ENCODE assay signal across 16 cellular contexts in genomic region chr9:134597041-134597913, GRCh38. TPM values are rescaled to one million over a fixed set of nuclear protein-coding genes. Genes with fewer than 3 reads are reported as not detected.
DNase-seq lines count a peak whose midpoint lies in the region; ATAC-seq and TF ChIP-seq lines count a peak whose summit lies in the region.
"Had no signal": no experiment of that assay in that cellular context is flagged by ENCODE, and none has a peak within 500 bp of the region (broad histone marks: within the 10 kb centered on the region; RNA-seq: fewer than 3 reads in every experiment).

No MANE protein-coding gene starts in this region.

- H3K4me3 ChIP-seq in MM.1S (ENCODE audit: low read length): no peak overlapping the region
- no peak overlapping the region for H3K4me3 ChIP-seq in coronary artery
- H3K4me3 ChIP-seq in stomach: no peak overlapping the region
- H3K4me3 ChIP-seq: transverse colon had no signal

- no peak for TF ChIP-seq EP300 in stomach (IDR thresholded peaks at IDR 0.05)

- no peak overlapping the region for H2AFZ ChIP-seq in MM.1S (ENCODE audit: low read length)

- no peaks in the 10 kb centered on the region for H3K9me3 ChIP-seq in MM.1S (replicated peaks; ENCODE audit: insufficient read depth, low read length)
- H3K9me3 ChIP-seq in stomach: peaks cover 0 to 9% (median 0%) of the 10 kb centered on the region in 4 donors
- H3K9me3 ChIP-seq: transverse colon had no signal

- no peaks in the 10 kb centered on the region for H3F3A ChIP-seq in MM.1S (ENCODE audit: insufficient read depth, low read length)

- no peak for TF ChIP-seq POLR2A in stomach (IDR thresholded peaks at IDR 0.05)

- no peaks in the 10 kb centered on the region for H3K4me1 ChIP-seq in MM.1S (ENCODE audit: low read length)
- no peaks in the 10 kb centered on the region for H3K4me1 ChIP-seq in stomach

- WGBS in stomach, 5 donors: 86 to 90% (median 87%) methylated on average over 25 of the region's 25 CpGs

- H3K27me3 ChIP-seq in MM.1S (replicated peaks; ENCODE audit: insufficient read depth, low read length): peaks cover 89% of the 10 kb centered on the region
- H3K27me3 ChIP-seq in stomach: peaks cover 0 to 42% (median 11%) of the 10 kb centered on the region in 3 donors
- H3K27me3 ChIP-seq: transverse colon had no signal

- intact Hi-C loops in sciatic nerve (cut with DNase I) (no loop called here), stomach (cut with DNase I; ENCODE audit: low total_unique reads) (no loop called here)

- ATAC-seq in sciatic nerve: no peak
- no peak for ATAC-seq in SK-N-SH treated with all-trans-retinoic acid at 6 μM for 48 hours
- ATAC-seq: stimulated activated effector memory CD8-positive, alpha-beta T cell treated with anti-CD3 and anti-CD28 coated beads, Interleukin-12 subunit alpha, Interleukin-12 subunit beta, amount 100 ng/mL, for 72 hours had no signal

- H3K79me2 ChIP-seq in MM.1S (ENCODE audit: low read length): no peaks in the 10 kb centered on the region

- TF ChIP-seq CTCF in MM.1S (IDR thresholded peaks at IDR 0.05; ENCODE audit: low read length) (no peak), coronary artery (IDR thresholded peaks at IDR 0.05) (no peak), stomach (IDR thresholded peaks at IDR 0.05) (no peak)

- no peak overlapping the region for H3K9ac ChIP-seq in MM.1S (ENCODE audit: low read length)

- peak; percentile 65 for DNase-seq in NCI-H345 (lab: John Stamatoyannopoulos, UW)
- no peak for DNase-seq in NCI-H345 treated with DMSO at 0.1 percent for 48 hours (lab: John Stamatoyannopoulos, UW; ENCODE audit: unreplicated experiment)
- DNase-seq in MM.1S: peak; percentile 28
- peak; percentile 49 for DNase-seq in coronary artery (ENCODE audit: low spot score)
- peak; percentile 53 for DNase-seq in sciatic nerve (ENCODE audit: low spot score)
- DNase-seq in ecto neural progenitor cell (ENCODE audit: low spot score): no peak
- no peak for DNase-seq in stomach
- DNase-seq: 8988T; effector CD4-positive, alpha-beta T cell; NCI-H2081; NCI-H774; transverse colon had no signal

- H3K36me3 ChIP-seq in MM.1S (replicated peaks; ENCODE audit: insufficient read depth, low read length): no peaks in the 10 kb centered on the region
- no peaks in the 10 kb centered on the region for H3K36me3 ChIP-seq in stomach
- H3K36me3 ChIP-seq: transverse colon had no signal

- H3K27ac ChIP-seq in MM.1S (ENCODE audit: low read length) (no peak overlapping the region), coronary artery (no peak overlapping the region), stomach (no peak overlapping the region)
- H3K27ac ChIP-seq: C4-2B, RWPE1, transverse colon had no signal

- no peak overlapping the region for H3K4me2 ChIP-seq in MM.1S (ENCODE audit: low read depth, low read length)

- H4K20me1 ChIP-seq in MM.1S (ENCODE audit: insufficient read depth, low read length): no peaks in the 10 kb centered on the region

- no peaks in the 10 kb centered on the region for H3K9me2 ChIP-seq in MM.1S (replicated peaks; ENCODE audit: insufficient read depth, low read length)

TF ChIP-seq in SK-N-SH treated with all-trans-retinoic acid at 6 μM for 48 hours, 23 proteins besides CTCF, POLR2A, EP300 and RAD21:
- TF ChIP-seq PPARA (CRISPR knock-in tag; IDR thresholded peaks at IDR 0.05; ENCODE audit: borderline replicate concordance) (no peak), RARB (CRISPR knock-in tag; IDR thresholded peaks at IDR 0.05) (no peak), ISL1 (CRISPR knock-in tag; IDR thresholded peaks at IDR 0.05) (no peak), ARNTL (CRISPR knock-in tag; IDR thresholded peaks at IDR 0.05; ENCODE audit: borderline replicate concordance, low read depth) (no peak), ZFP3 (CRISPR knock-in tag; IDR thresholded peaks at IDR 0.05) (no peak), TOX (CRISPR knock-in tag; IDR thresholded peaks at IDR 0.05; ENCODE audit: borderline replicate concordance) (no peak), ZC3H10 (CRISPR knock-in tag; IDR thresholded peaks at IDR 0.05) (no peak), TSHZ2 (CRISPR knock-in tag; IDR thresholded peaks at IDR 0.05) (no peak), BACH2 (CRISPR knock-in tag; IDR thresholded peaks at IDR 0.05; ENCODE audit: borderline replicate concordance) (no peak), GLIS3 (CRISPR knock-in tag; IDR thresholded peaks at IDR 0.05) (no peak), SNAI2 (CRISPR knock-in tag; IDR thresholded peaks at IDR 0.05) (no peak), CSDC2 (CRISPR knock-in tag; IDR thresholded peaks at IDR 0.05) (no peak), CSRNP3 (CRISPR knock-in tag; IDR thresholded peaks at IDR 0.05) (no peak), ZFP30 (CRISPR knock-in tag; IDR thresholded peaks at IDR 0.05) (no peak), POU6F1 (CRISPR knock-in tag; IDR thresholded peaks at IDR 0.05; ENCODE audit: borderline replicate concordance, low read depth) (no peak)

RNA-seq across cellular contexts. Expression of gene COL5A1, which starts 44.3 kb away (rescaled TPM):
- total RNA-seq in sciatic nerve: 79.4 TPM
- 100 to 1,000 TPM in 2 of 5 donors, 10 to 100 TPM in 3; 17.5 to 205 (median 48.2) TPM for total RNA-seq in stomach
- polyA plus RNA-seq in stomach: 10 to 100 TPM in 2 of 3 donors, 1 to 10 TPM in 1; 7.3 to 17.4 (median 17.3) TPM

Comparison
In these comparisons a context has a peak if more than half of its experiments do, and no peak if none do; other contexts are left out.
1. DNase-seq: peak in NCI-H345 (single experiment), MM.1S (single experiment), coronary artery (single experiment) and sciatic nerve (single experiment); none in NCI-H345 treated with DMSO at 0.1 percent for 48 hours (single experiment), ecto neural progenitor cell (single experiment) and stomach (single experiment).